In the genomic region with DNA sequence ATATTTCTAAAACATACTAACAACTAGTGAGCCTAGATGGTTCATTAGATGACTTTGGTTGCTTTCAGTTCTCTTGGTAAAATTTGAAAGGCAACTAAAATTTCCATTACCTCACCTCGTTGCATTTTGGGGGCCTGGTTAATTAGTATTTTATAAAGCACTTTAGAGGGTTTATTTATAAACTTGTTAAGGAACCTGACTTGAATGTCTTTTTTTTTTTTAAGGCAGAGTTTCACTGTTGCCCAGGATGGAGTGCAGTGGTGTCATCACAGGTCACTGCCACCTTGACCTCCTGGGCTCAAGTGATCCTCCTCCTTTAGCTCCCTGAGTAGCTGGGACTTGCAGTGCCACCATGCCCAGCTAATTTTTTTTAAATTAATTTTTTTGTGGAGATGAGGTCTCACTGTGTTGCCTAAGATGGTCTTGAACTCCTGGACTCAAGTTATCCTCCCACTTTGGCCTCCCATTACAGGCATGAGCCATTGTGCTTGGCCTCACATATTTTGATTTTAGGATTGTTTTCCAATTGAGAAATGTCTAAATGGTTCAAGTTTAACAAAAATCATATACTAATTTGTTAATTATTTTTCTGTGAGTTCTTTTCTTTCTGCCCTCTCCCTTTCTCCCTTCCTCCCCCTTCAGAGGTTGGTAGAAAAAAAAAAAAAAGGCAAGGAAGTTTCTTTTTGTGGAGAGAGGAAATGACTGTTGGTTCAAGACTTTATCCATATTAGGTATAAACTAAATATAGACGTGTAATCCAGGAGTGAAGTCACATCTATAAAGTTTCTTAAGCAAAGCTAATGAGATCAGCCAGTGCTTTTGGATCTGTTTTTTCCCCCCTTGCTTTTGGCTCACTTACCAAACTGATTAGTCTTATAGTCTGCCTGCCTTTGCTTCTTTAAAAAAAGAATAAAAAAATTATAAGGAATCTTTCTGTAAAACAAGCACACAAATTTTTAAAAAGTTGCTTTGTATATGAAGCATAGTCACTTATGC, we compare ENCODE assay signal across 8 cellular contexts. TPM values are rescaled to one million over a fixed set of nuclear protein-coding genes. Genes with fewer than 3 reads are reported as not detected.
A peak's percentile ranks its signal among the peaks of the same experiment; 100 is the strongest.
DNase-seq lines count a peak whose midpoint lies in the region; ATAC-seq and TF ChIP-seq lines count a peak whose summit lies in the region.

No MANE protein-coding gene starts in this region.

- TF ChIP-seq CTCF in GM06990 (IDR thresholded peaks at IDR 0.05; ENCODE audit: insufficient read depth, low read length, poor library complexity, severe bottlenecking) (no peak), fibroblast of the aortic adventitia (IDR thresholded peaks at IDR 0.05; ENCODE audit: insufficient read depth, low read length) (no peak)

- DNase-seq in GM06990 (ENCODE audit: extremely low read depth, insufficient read length) (peak; percentile 62), RKO (ENCODE audit: low spot score) (peak; percentile 93), fibroblast of the aortic adventitia (ENCODE audit: low read depth) (peak; percentile 95), skeletal muscle cell (ENCODE audit: low read depth) (peak; percentile 89), activated gamma-delta T cell (lab: John Stamatoyannopoulos, UW) (no peak)
- no peak for DNase-seq in activated CD4-positive, alpha-beta T cell treated with anti-CD3 and anti-CD28 coated beads, Interleukin-2, amount 50 U/mL, for 4 hours

- no peaks in the 10 kb centered on the region; the same call in 1 of the 2 replicates for H3K36me3 ChIP-seq in GM06990 (ENCODE audit: control insufficient read depth, insufficient read depth, low read length)

- H3K27me3 ChIP-seq in GM06990 (replicated peaks; ENCODE audit: control insufficient read depth, insufficient read depth, low read length): no peaks in the 10 kb centered on the region

- no peak overlapping the region for H3K4me3 ChIP-seq in GM06990 (replicated peaks; ENCODE audit: low read depth, low read length)
- no peak overlapping the region for H3K4me3 ChIP-seq in fibroblast of the aortic adventitia (ENCODE audit: low read depth, low read length)
- H3K4me3 ChIP-seq in skeletal muscle cell (ENCODE audit: low read depth, low read length): no peak overlapping the region

- ATAC-seq in HG02870 (IDR thresholded peaks at IDR 0.05; ENCODE audit: unreplicated experiment) (no peak), HG03354 (IDR thresholded peaks at IDR 0.05; ENCODE audit: poor library complexity, severe bottlenecking, unreplicated experiment) (no peak)

RNA-seq across cellular contexts. Expression of a gene that starts 24.7 kb away (rescaled TPM):
- total RNA-seq in fibroblast of the aortic adventitia (ENCODE audit: low replicate concordance): 571 and 966 TPM in 2 replicates

Comparison
In these comparisons a context has a peak if more than half of its experiments do, and no peak if none do; other contexts are left out.
1. DNase-seq: peak in GM06990 (single experiment), RKO (single experiment), fibroblast of the aortic adventitia (single experiment) and skeletal muscle cell (single experiment); none in activated gamma-delta T cell (single experiment) and activated CD4-positive, alpha-beta T cell treated with anti-CD3 and anti-CD28 coated beads, Interleukin-2, amount 50 U/mL, for 4 hours (0 of 2).